ENCODE assay signal across 15 cellular contexts in genomic region chr4:8856835-8857590, GRCh38. TPM values are rescaled to one million over a fixed set of nuclear protein-coding genes. Genes with fewer than 3 reads are reported as not detected.
DNase-seq lines count a peak whose midpoint lies in the region; ATAC-seq and TF ChIP-seq lines count a peak whose summit lies in the region.
"Had no signal": no experiment of that assay in that cellular context is flagged by ENCODE, and none has a peak within 500 bp of the region (broad histone marks: within the 10 kb centered on the region; RNA-seq: fewer than 3 reads in every experiment).

No MANE protein-coding gene starts in this region.

- peak overlapping the region; percentile 1 to 38 for H3K4me3 ChIP-seq in testis
- H3K4me3 ChIP-seq: MG63 had no signal

- no peaks in the 10 kb centered on the region for H3K27me3 ChIP-seq in testis
- H3K27me3 ChIP-seq: MG63 had no signal

- no peak for DNase-seq in activated CD8-positive, alpha-beta memory T cell treated with anti-CD3 and anti-CD28 coated beads, Interleukin-2, amount 10 ng/mL, durations not matched to agents 7 days and 5 days
- no peak for DNase-seq in activated CD8-positive, alpha-beta memory T cell treated with anti-CD3 and anti-CD28 coated beads, Interleukin-2, amount 50 U/mL, for 48 hours
- DNase-seq in UCSD-AML1 (lab: John Stamatoyannopoulos, UW; ENCODE audit: unreplicated experiment) (peak; percentile 89), immature natural killer cell (peak; percentile 7 to 16 (median 10)), testis (no peak), GDM1 (lab: John Stamatoyannopoulos, UW) (no peak), NCI-H1092 (lab: John Stamatoyannopoulos, UW) (no peak)
- DNase-seq: activated CD4-positive, alpha-beta T cell treated with anti-CD3 and anti-CD28 coated beads for 48 hours; activated naive CD4-positive, alpha-beta T cell; MG63; T-cell had no signal

- peaks cover 63% of the 10 kb centered on the region for H3K27me3 Mint-ChIP-seq in activated CD8-positive, alpha-beta memory T cell treated with anti-CD3 and anti-CD28 coated beads, Interleukin-2, amount 10 ng/mL, durations not matched to agents 7 days and 5 days
- peaks cover 9 to 26% (median 12%) of the 10 kb centered on the region in 3 donors for H3K27me3 Mint-ChIP-seq in immature natural killer cell (ENCODE audit: low read depth in 3 of 3)

- peaks cover 4% of the 10 kb centered on the region for H3K4me1 Mint-ChIP-seq in activated CD8-positive, alpha-beta memory T cell treated with anti-CD3 and anti-CD28 coated beads, Interleukin-2, amount 10 ng/mL, durations not matched to agents 7 days and 5 days
- H3K4me1 Mint-ChIP-seq in immature natural killer cell = peaks cover 13 to 17% of the 10 kb centered on the region in 2 donors

- no peak for ATAC-seq in activated CD8-positive, alpha-beta memory T cell treated with anti-CD3 and anti-CD28 coated beads, Interleukin-2, amount 10 ng/mL, durations not matched to agents 7 days and 5 days
- no peak for ATAC-seq in GM21576 (IDR thresholded peaks at IDR 0.05; ENCODE audit: unreplicated experiment)
- ATAC-seq: T-cell had no signal

- TF ChIP-seq CTCF in testis (IDR thresholded peaks at IDR 0.05) = no peak

- no peaks in the 10 kb centered on the region for H3K36me3 Mint-ChIP-seq in activated CD8-positive, alpha-beta memory T cell treated with anti-CD3 and anti-CD28 coated beads, Interleukin-2, amount 10 ng/mL, durations not matched to agents 7 days and 5 days
- no peaks in the 10 kb centered on the region for H3K36me3 Mint-ChIP-seq in immature natural killer cell
- H3K36me3 Mint-ChIP-seq: T-cell had no signal

- no peaks in the 10 kb centered on the region for H3K9me3 ChIP-seq in testis
- H3K9me3 ChIP-seq: MG63 had no signal

- H3K27ac Mint-ChIP-seq in activated CD8-positive, alpha-beta memory T cell treated with anti-CD3 and anti-CD28 coated beads, Interleukin-2, amount 10 ng/mL, durations not matched to agents 7 days and 5 days = no peak overlapping the region
- H3K27ac Mint-ChIP-seq in immature natural killer cell = no peak overlapping the region
- H3K27ac Mint-ChIP-seq: T-cell had no signal

- no peaks in the 10 kb centered on the region for H3K9me3 Mint-ChIP-seq in activated CD8-positive, alpha-beta memory T cell treated with anti-CD3 and anti-CD28 coated beads, Interleukin-2, amount 10 ng/mL, durations not matched to agents 7 days and 5 days (ENCODE audit: low read depth)
- H3K9me3 Mint-ChIP-seq in immature natural killer cell = no peaks in the 10 kb centered on the region

- H3K27ac ChIP-seq in testis = no peak overlapping the region

- CTCF ChIA-PET in activated CD8-positive, alpha-beta memory T cell treated with anti-CD3 and anti-CD28 coated beads, Interleukin-2, amount 10 ng/mL, durations not matched to agents 7 days and 5 days (lab: Charles Lee) = interaction anchor here (1.1 kb wide), 1 partner anchor 61 kb away, joined by 3 read pairs; no protein-coding TSS in a partner anchor

- H3K36me3 ChIP-seq in testis (ENCODE audit: low read depth, missing control alignments) = no peaks in the 10 kb centered on the region
- H3K36me3 ChIP-seq: MG63 had no signal

- no peak for TF ChIP-seq POLR2A in testis (IDR thresholded peaks at IDR 0.05)

- 3% methylated on average over 31 to 49 of the region's 50 CpGs for WGBS in testis, 2 donors

- H3K4me3 Mint-ChIP-seq in activated CD8-positive, alpha-beta memory T cell treated with anti-CD3 and anti-CD28 coated beads, Interleukin-2, amount 10 ng/mL, durations not matched to agents 7 days and 5 days = peak overlapping the region; percentile 26
- H3K4me3 Mint-ChIP-seq in immature natural killer cell = peak overlapping the region; percentile 63 to 76 (median 70)

- intact Hi-C loops in testis (cut with DNase I; ENCODE audit: low total_unique reads) = no loop called here

- H3K4me1 ChIP-seq in testis = peaks cover 6% of the 10 kb centered on the region

RNA-seq across cellular contexts. Expression of gene HMX1, which starts 14.6 kb away (rescaled TPM):
- not detected for total RNA-seq in activated CD8-positive, alpha-beta memory T cell treated with anti-CD3 and anti-CD28 coated beads, Interleukin-2, amount 10 ng/mL, durations not matched to agents 7 days and 5 days
- polyA plus RNA-seq in immature natural killer cell = not detected
- 1 to 10 TPM; 4.2 to 7.3 TPM for total RNA-seq in testis
- 0.65 TPM for polyA plus RNA-seq in testis (ENCODE audit: insufficient read depth, low read depth, low replicate concordance)
- total RNA-seq: mononuclear cell, OCI-LY7, T-cell had no signal
- polyA plus RNA-seq: AG04450 had no signal

Comparison
In these comparisons a context has a peak if more than half of its experiments do, and no peak if none do; other contexts are left out.
1. DNase-seq: peak in UCSD-AML1 (single experiment) and immature natural killer cell (3 of 3); none in activated CD8-positive, alpha-beta memory T cell treated with anti-CD3 and anti-CD28 coated beads, Interleukin-2, amount 10 ng/mL, durations not matched to agents 7 days and 5 days (single experiment), activated CD8-positive, alpha-beta memory T cell treated with anti-CD3 and anti-CD28 coated beads, Interleukin-2, amount 50 U/mL, for 48 hours (single experiment), testis (single experiment), GDM1 (single experiment) and NCI-H1092 (single experiment).
2. RNA of gene HMX1, which starts 14.6 kb away (total RNA-seq): 4.2 to 7.3 TPM in testis; not detected in activated CD8-positive, alpha-beta memory T cell treated with anti-CD3 and anti-CD28 coated beads, Interleukin-2, amount 10 ng/mL, durations not matched to agents 7 days and 5 days; every median in the first group is over 4 times any median in the second.